18 cellular contexts compared by ENCODE assay signal in the genomic region with DNA sequence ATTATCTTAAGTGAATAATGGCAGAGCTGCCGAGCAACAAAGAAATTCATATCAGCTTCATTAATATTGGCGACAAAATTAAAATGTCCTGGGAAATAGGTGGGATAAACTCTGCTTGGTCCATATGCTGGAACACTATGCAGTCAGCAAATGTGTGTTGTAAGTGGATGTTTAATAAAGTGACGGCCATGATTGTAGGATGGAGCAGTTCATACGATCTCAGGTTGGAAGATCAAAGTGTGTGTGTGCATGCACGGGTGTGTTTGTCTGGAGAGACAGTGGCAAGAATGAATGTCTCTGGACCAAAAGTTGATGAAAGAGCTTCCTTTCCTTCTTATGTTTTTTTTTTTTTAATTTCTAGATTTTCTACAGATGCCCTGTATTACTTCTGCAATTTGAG. TPM values are rescaled to one million over a fixed set of nuclear protein-coding genes. Genes with fewer than 3 reads are reported as not detected.
DNase-seq lines count a peak whose midpoint lies in the region; ATAC-seq and TF ChIP-seq lines count a peak whose summit lies in the region.
"Had no signal": no experiment of that assay in that cellular context is flagged by ENCODE, and none has a peak within 500 bp of the region (broad histone marks: within the 10 kb centered on the region; RNA-seq: fewer than 3 reads in every experiment).

No MANE protein-coding gene starts in this region.

- H3K4me2 ChIP-seq in IMR-90 (ENCODE audit: low read depth, low read length), result no peak overlapping the region
- H3K4me2 ChIP-seq: KMS-11 had no signal

- ATAC-seq in IMR-90 (ENCODE audit: low read depth) (no peak), natural killer cell (no peak)

- H3K9me3 Mint-ChIP-seq in natural killer cell, result no peaks in the 10 kb centered on the region

- no peak overlapping the region for H3K27ac Mint-ChIP-seq in natural killer cell
- H3K27ac Mint-ChIP-seq: B cell; CD4-positive, CD25-positive, alpha-beta regulatory T cell had no signal

- no peaks in the 10 kb centered on the region for H3K27me3 ChIP-seq in IMR-90 (ENCODE audit: control insufficient read depth, insufficient read depth, low read length)
- H3K27me3 ChIP-seq in vagina, result no peaks in the 10 kb centered on the region
- no peaks in the 10 kb centered on the region for H3K27me3 ChIP-seq in prostate gland (replicated peaks; ENCODE audit: insufficient read depth)

- H3K9me3 ChIP-seq in IMR-90 (ENCODE audit: control insufficient read depth, insufficient read depth, low read length) (no peaks in the 10 kb centered on the region), vagina (no peaks in the 10 kb centered on the region), prostate gland (no peaks in the 10 kb centered on the region)
- H3K9me3 ChIP-seq: Caco-2 had no signal

- H3K27ac ChIP-seq in IMR-90 (ENCODE audit: insufficient read depth, low read length), result no peak overlapping the region
- H3K27ac ChIP-seq in vagina, result peak overlapping the region; percentile 94
- H3K27ac ChIP-seq in prostate gland, result no peak overlapping the region
- H3K27ac ChIP-seq: KMS-11 had no signal

- no peak overlapping the region for H3K18ac ChIP-seq in IMR-90 (ENCODE audit: low read depth, low read length)

- H2AK9ac ChIP-seq in IMR-90 (replicated peaks; ENCODE audit: low read depth, low read length, poor library complexity), result no peak overlapping the region

- TF ChIP-seq CTCF in IMR-90 (conservative IDR thresholded peaks at IDR 0.05; ENCODE audit: low read depth, low read length), result no peak
- no peak for TF ChIP-seq CTCF in foreskin fibroblast (IDR thresholded peaks at IDR 0.05; ENCODE audit: low read depth, low read length)
- TF ChIP-seq CTCF in vagina (IDR thresholded peaks at IDR 0.05), result no peak
- no peak for TF ChIP-seq CTCF in prostate gland (IDR thresholded peaks at IDR 0.05)
- TF ChIP-seq CTCF in natural killer cell (IDR thresholded peaks at IDR 0.05), result no peak

- H4K8ac ChIP-seq in IMR-90 (ENCODE audit: low read depth in 2 of 2, low read length in 2 of 2), result peak overlapping the region in 1 of 2 experiments; percentile 54; a peak in 1 of 4 replicates

- H4K91ac ChIP-seq in IMR-90 (ENCODE audit: insufficient read depth, low read depth, low read length), result no peak overlapping the region

- TF ChIP-seq RAD21 in IMR-90 (IDR thresholded peaks at IDR 0.05; ENCODE audit: low read length), result no peak

- peak overlapping the region; percentile 80; the same call in 1 of the 2 replicates for H3K23ac ChIP-seq in IMR-90 (ENCODE audit: low read depth, low read length)

- H2BK120ac ChIP-seq in IMR-90 (ENCODE audit: low read depth, low read length), result peak overlapping the region; percentile 53

- dilution Hi-C loops in IMR-90 (cut with HindIII; ENCODE audit: low sequenced_read_pairs, unreplicated experiment), result no loop called here

- H4K20me1 ChIP-seq in IMR-90 (ENCODE audit: insufficient read depth, low read length), result no peaks in the 10 kb centered on the region

- no peak for TF ChIP-seq POLR2A in IMR-90 (IDR thresholded peaks at IDR 0.05; ENCODE audit: low read depth, low read length)
- no peak for TF ChIP-seq POLR2A in vagina (IDR thresholded peaks at IDR 0.05)
- TF ChIP-seq POLR2A in prostate gland (IDR thresholded peaks at IDR 0.05), result no peak

- peak overlapping the region; percentile 91 for H2AK5ac ChIP-seq in IMR-90 (ENCODE audit: low read depth, low read length)

- 0 out of 2 replicates have a peak overlapping the region, but pooled peaks have one; percentile 30 for H4K5ac ChIP-seq in IMR-90 (ENCODE audit: low read depth, low read length)

- intact Hi-C loops in IMR-90 (cut with micrococcal nuclease), result no loop called here
- intact Hi-C loops in vagina (cut with DNase I), result no loop called here
- intact Hi-C loops in prostate gland (cut with DNase I), result no loop called here
- intact Hi-C loops in natural killer cell (cut with micrococcal nuclease), result no loop called here

- H3K79me1 ChIP-seq in IMR-90 (ENCODE audit: low read depth in 1 of 2, low read length in 2 of 2), result peaks cover 46 to 87% of the 10 kb centered on the region in 2 experiments

- H3K9me1 ChIP-seq in IMR-90 (ENCODE audit: insufficient read depth, low read length), result peaks cover 43% of the 10 kb centered on the region

- H3K27me3 Mint-ChIP-seq in natural killer cell (ENCODE audit: low read depth in 2 of 2), result no peaks in the 10 kb centered on the region

- H3K4me3 Mint-ChIP-seq in natural killer cell, result no peak overlapping the region
- H3K4me3 Mint-ChIP-seq: B cell; CD4-positive, CD25-positive, alpha-beta regulatory T cell had no signal

- peaks cover 40% of the 10 kb centered on the region for H3K4me1 ChIP-seq in IMR-90 (ENCODE audit: control insufficient read depth, insufficient read depth, low read length)
- peaks cover 79% of the 10 kb centered on the region for H3K4me1 ChIP-seq in vagina
- peaks cover 8% of the 10 kb centered on the region for H3K4me1 ChIP-seq in prostate gland (replicated peaks)

- no peaks in the 10 kb centered on the region for H3K36me3 Mint-ChIP-seq in natural killer cell
- H3K36me3 Mint-ChIP-seq: CD4-positive, CD25-positive, alpha-beta regulatory T cell had no signal

- in situ Hi-C loops in IMR-90 (cut with MboI; ENCODE audit: low sequenced_read_pairs), result no loop called here

- H3K4me3 ChIP-seq in IMR-90 (ENCODE audit: insufficient read depth, low read depth, low read length) (no peak overlapping the region), foreskin fibroblast (ENCODE audit: low read depth in 1 of 2, low read length in 2 of 2) (peak overlapping the region; percentile 25 to 83), vagina (no peak overlapping the region), prostate gland (no peak overlapping the region)

- no peaks in the 10 kb centered on the region for H3K4me1 Mint-ChIP-seq in natural killer cell
- H3K4me1 Mint-ChIP-seq: B cell had no signal

- CTCF ChIA-PET in IMR-90 (lab: Yijun Ruan, JAX), result interaction anchor here (0.6 kb wide), 2 partner anchors 98 to 302 kb away, joined by 3 to 4 read pairs; no protein-coding TSS in a partner anchor

- no TSS peak for BruUV-seq in IMR-90 (replicated peaks; lab: Mats Ljungman, UMichigan)

- peaks cover 2% of the 10 kb centered on the region; the same call in 1 of the 2 replicates for H3K36me3 ChIP-seq in IMR-90 (ENCODE audit: control insufficient read depth, insufficient read depth, low read length)
- H3K36me3 ChIP-seq in vagina, result no peaks in the 10 kb centered on the region
- no peaks in the 10 kb centered on the region for H3K36me3 ChIP-seq in prostate gland

- DNase-seq in ELR (ENCODE audit: low read depth), result peak; percentile 53
- DNase-seq in IMR-90, result no peak
- DNase-seq in foreskin fibroblast, result peak in 1 of 2 donors; percentile 61
- DNase-seq in vagina (ENCODE audit: extremely low spot score in 2 of 2), result no peak
- no peak for DNase-seq in prostate gland (ENCODE audit: low spot score)
- no peak for DNase-seq in activated CD4-positive, alpha-beta T cell treated with anti-CD3 and anti-CD28 coated beads, Interleukin-2, amount 50 U/mL, for 48 hours
- no peak for DNase-seq in natural killer cell
- DNase-seq: Caco-2; CD4-positive, CD25-positive, alpha-beta regulatory T cell; DMS153; NCI-H1417 treated with DMSO at 0.1 percent for 48 hours; NCI-H187 treated with DMSO at 0.1 percent for 48 hours; NCI-H2227 treated with DMSO at 0.1 percent for 48 hours; NCI-H510A treated with DMSO at 0.1 percent for 48 hours; NCI-H82; OCI-M1 had no signal

- H3K9ac ChIP-seq in IMR-90 (ENCODE audit: low read depth, low read length), result no peak overlapping the region
- H3K9ac ChIP-seq: KMS-11 had no signal

- H3K14ac ChIP-seq in IMR-90 (replicated peaks; ENCODE audit: low read depth, low read length), result peak overlapping the region; percentile 55

- H2BK15ac ChIP-seq in IMR-90 (ENCODE audit: low read depth, low read length), result peak overlapping the region; percentile 98; the same call in 2 of the 3 replicates

- no CpG with 5 or more reads among the region's 5 CpGs for WGBS in IMR-90 (ENCODE audit: extremely low coverage in 2 of 2, insufficient read length in 1 of 2), 2 experiments
- 72% methylated on average over 5 of the region's 5 CpGs for WGBS in prostate gland

- POLR2A ChIA-PET in IMR-90 (lab: Charles Lee; ENCODE audit: unreplicated experiment), result no interaction called here

- no peak overlapping the region for H2AFZ ChIP-seq in IMR-90 (replicated peaks; ENCODE audit: low read length, poor library complexity)

- no peak overlapping the region for H3K56ac ChIP-seq in IMR-90 (ENCODE audit: extremely low read depth, insufficient read depth, low read length)

- peak overlapping the region; percentile 96 for H3K4ac ChIP-seq in IMR-90 (ENCODE audit: low read depth, low read length)

- H2BK5ac ChIP-seq in IMR-90 (ENCODE audit: low read depth, low read length, poor library complexity, severe bottlenecking), result no peak overlapping the region

- peak overlapping the region; percentile 72; the same call in 1 of the 2 replicates for H2BK20ac ChIP-seq in IMR-90 (ENCODE audit: low read depth, low read length)

TF ChIP-seq in IMR-90, 13 proteins besides CTCF, POLR2A, EP300 and RAD21:
- TF ChIP-seq RCOR1 (IDR thresholded peaks at IDR 0.05; ENCODE audit: insufficient replicate concordance, low read length), result no peak
- TF ChIP-seq, protein P1, sequence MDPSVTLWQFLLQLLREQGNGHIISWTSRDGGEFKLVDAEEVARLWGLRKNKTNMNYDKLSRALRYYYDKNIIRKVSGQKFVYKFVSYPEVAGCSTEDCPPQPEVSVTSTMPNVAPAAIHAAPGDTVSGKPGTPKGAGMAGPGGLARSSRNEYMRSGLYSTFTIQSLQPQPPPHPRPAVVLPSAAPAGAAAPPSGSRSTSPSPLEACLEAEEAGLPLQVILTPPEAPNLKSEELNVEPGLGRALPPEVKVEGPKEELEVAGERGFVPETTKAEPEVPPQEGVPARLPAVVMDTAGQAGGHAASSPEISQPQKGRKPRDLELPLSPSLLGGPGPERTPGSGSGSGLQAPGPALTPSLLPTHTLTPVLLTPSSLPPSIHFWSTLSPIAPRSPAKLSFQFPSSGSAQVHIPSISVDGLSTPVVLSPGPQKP (IDR thresholded peaks at IDR 0.05; ENCODE audit: borderline replicate concordance, low read depth, low read length), result no peak
- TF ChIP-seq MAZ (IDR thresholded peaks at IDR 0.05; ENCODE audit: borderline replicate concordance, low read depth, low read length), result no peak
- TF ChIP-seq CHD1 (IDR thresholded peaks at IDR 0.05; ENCODE audit: low read depth, low read length), result no peak
- no peak for TF ChIP-seq RFX5 (IDR thresholded peaks at IDR 0.05; ENCODE audit: low read depth, low read length)
- TF ChIP-seq FOS (IDR thresholded peaks at IDR 0.05; ENCODE audit: low read depth, low read length), result no peak

RNA-seq across cellular contexts. Expression of a gene that starts 14.8 kb away (rescaled TPM):
- total RNA-seq in IMR-90 (2012; rRNA removed) (9.3 and 14.7 TPM in 2 replicates), vagina (214 TPM), prostate gland (10 to 100 TPM; 23.5 to 52.9 TPM), natural killer cell (not detected)
- polyA plus RNA-seq in IMR-90 (2012; rRNA removed), result 33.6 and 40.0 TPM in 2 replicates
- 27.9 and 76.1 TPM in 2 replicates for polyA plus RNA-seq in IMR-90 (2012; cell fraction: cytosol; rRNA removed)
- polyA plus RNA-seq in IMR-90 (2012; cell fraction: nucleus; rRNA removed; ENCODE audit: low replicate concordance), result 18.9 and 35.7 TPM in 2 replicates
- total RNA-seq: B cell; Caco-2; CD4-positive, CD25-positive, alpha-beta regulatory T cell had no signal
- polyA plus RNA-seq: CD4-positive, CD25-positive, alpha-beta regulatory T cell had no signal

Comparison
In these comparisons a context has a peak if more than half of its experiments do, and no peak if none do; other contexts are left out.
1. H3K4me3 ChIP-seq: peak in foreskin fibroblast (2 of 2); none in IMR-90 (single experiment), vagina (0 of 2) and prostate gland (0 of 2).
2. RNA of a gene that starts 14.8 kb away (total RNA-seq): 214 TPM in vagina (single experiment), 23.5 to 52.9 TPM in prostate gland and 9.3 to 14.7 TPM in IMR-90; not detected in natural killer cell; every median in the first group is over 10 times any median in the second.